Comparison of ENCODE assay signal across 1 cellular context in the genomic region with DNA sequence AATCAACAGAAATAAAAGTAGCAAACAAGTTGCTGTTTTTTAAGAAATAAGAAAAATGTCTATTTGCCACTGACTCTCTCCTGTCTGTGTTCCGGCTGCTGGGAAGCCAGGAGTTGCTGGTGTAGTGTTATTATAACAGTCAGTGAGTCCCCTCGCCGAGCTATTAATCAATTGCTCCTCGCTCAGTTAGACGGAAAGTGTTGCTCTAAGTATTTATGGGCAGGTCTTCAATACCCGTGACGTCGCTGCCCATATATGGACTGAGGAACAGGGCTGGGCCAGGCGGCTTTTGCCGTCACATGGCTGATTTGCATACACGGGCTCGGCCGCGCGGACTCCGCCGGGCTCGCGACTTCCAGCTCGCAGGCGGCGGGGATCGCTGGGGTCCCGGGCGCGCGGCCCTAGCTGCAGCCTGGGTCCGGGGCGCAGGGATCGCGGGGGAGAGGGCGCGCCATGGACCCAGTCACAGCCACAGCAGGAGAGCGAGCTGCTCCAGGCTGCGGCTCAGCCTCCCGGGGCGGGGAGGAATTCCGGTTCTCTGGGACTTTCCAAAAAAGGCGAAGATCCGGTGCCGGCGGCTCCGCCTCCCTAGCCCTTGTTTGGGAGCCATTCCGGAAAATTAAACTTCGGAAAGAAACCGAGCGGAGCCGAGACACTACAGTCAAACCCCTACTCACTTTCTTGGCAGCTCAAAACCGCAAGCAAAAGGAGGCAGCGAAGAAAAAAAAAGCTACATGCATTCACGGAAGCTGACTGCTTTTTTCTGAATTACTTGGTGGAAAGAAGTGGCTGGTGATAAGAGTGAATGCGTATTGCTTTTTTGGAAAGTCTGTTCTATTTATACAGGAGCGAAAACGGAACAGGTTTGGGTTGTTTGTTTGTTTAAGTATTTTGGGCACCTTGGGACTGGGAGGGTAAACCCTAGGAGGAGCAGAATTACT.
A peak's percentile ranks its signal among the peaks of the same experiment; 100 is the strongest.
TF ChIP-seq lines count a peak whose summit lies in the region.

A gene (minus strand): TSS at position 188 of the 941 bp plus-strand sequence. CDS start 337 bp downstream, outside the sequence.

TF ChIP-seq in HepG2, 621 proteins besides CTCF, POLR2A, EP300 and RAD21 (continued from another document and continues in another):
- TF ChIP-seq, protein P1, sequence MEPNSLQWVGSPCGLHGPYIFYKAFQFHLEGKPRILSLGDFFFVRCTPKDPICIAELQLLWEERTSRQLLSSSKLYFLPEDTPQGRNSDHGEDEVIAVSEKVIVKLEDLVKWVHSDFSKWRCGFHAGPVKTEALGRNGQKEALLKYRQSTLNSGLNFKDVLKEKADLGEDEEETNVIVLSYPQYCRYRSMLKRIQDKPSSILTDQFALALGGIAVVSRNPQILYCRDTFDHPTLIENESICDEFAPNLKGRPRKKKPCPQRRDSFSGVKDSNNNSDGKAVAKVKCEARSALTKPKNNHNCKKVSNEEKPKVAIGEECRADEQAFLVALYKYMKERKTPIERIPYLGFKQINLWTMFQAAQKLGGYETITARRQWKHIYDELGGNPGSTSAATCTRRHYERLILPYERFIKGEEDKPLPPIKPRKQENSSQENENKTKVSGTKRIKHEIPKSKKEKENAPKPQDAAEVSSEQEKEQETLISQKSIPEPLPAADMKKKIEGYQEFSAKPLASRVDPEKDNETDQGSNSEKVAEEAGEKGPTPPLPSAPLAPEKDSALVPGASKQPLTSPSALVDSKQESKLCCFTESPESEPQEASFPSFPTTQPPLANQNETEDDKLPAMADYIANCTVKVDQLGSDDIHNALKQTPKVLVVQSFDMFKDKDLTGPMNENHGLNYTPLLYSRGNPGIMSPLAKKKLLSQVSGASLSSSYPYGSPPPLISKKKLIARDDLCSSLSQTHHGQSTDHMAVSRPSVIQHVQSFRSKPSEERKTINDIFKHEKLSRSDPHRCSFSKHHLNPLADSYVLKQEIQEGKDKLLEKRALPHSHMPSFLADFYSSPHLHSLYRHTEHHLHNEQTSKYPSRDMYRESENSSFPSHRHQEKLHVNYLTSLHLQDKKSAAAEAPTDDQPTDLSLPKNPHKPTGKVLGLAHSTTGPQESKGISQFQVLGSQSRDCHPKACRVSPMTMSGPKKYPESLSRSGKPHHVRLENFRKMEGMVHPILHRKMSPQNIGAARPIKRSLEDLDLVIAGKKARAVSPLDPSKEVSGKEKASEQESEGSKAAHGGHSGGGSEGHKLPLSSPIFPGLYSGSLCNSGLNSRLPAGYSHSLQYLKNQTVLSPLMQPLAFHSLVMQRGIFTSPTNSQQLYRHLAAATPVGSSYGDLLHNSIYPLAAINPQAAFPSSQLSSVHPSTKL (CRISPR knock-in tag; IDR thresholded peaks at IDR 0.05), result peak; percentile 22; the same call in 1 of the 2 replicates
- TF ChIP-seq, protein P2, sequence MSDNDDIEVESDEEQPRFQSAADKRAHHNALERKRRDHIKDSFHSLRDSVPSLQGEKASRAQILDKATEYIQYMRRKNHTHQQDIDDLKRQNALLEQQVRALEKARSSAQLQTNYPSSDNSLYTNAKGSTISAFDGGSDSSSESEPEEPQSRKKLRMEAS (IDR thresholded peaks at IDR 0.05), result peak; percentile 27; the same call in 1 of the 2 replicates
- peak; percentile 59 for TF ChIP-seq HDAC1 (CRISPR knock-in tag; IDR thresholded peaks at IDR 0.05)
- TF ChIP-seq ZSCAN9 (CRISPR knock-in tag; IDR thresholded peaks at IDR 0.05; ENCODE audit: borderline replicate concordance), result peak; percentile 24; the same call in 1 of the 2 replicates
- TF ChIP-seq CREM (IDR thresholded peaks at IDR 0.05), result peak; percentile 67
- TF ChIP-seq CREM (CRISPR knock-in tag; IDR thresholded peaks at IDR 0.05), result no peak
- TF ChIP-seq, protein P3, sequence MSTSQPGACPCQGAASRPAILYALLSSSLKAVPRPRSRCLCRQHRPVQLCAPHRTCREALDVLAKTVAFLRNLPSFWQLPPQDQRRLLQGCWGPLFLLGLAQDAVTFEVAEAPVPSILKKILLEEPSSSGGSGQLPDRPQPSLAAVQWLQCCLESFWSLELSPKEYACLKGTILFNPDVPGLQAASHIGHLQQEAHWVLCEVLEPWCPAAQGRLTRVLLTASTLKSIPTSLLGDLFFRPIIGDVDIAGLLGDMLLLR (CRISPR knock-in tag; IDR thresholded peaks at IDR 0.05), result no peak
- no peak for TF ChIP-seq ZNF557 (CRISPR knock-in tag; IDR thresholded peaks at IDR 0.05)
- no peak for TF ChIP-seq GABPA (IDR thresholded peaks at IDR 0.05; ENCODE audit: low read depth, low read length)
- TF ChIP-seq GABPA (CRISPR knock-in tag; IDR thresholded peaks at IDR 0.05; ENCODE audit: low read depth), result peak; percentile 39; the same call in 1 of the 2 replicates
- TF ChIP-seq, protein P4, sequence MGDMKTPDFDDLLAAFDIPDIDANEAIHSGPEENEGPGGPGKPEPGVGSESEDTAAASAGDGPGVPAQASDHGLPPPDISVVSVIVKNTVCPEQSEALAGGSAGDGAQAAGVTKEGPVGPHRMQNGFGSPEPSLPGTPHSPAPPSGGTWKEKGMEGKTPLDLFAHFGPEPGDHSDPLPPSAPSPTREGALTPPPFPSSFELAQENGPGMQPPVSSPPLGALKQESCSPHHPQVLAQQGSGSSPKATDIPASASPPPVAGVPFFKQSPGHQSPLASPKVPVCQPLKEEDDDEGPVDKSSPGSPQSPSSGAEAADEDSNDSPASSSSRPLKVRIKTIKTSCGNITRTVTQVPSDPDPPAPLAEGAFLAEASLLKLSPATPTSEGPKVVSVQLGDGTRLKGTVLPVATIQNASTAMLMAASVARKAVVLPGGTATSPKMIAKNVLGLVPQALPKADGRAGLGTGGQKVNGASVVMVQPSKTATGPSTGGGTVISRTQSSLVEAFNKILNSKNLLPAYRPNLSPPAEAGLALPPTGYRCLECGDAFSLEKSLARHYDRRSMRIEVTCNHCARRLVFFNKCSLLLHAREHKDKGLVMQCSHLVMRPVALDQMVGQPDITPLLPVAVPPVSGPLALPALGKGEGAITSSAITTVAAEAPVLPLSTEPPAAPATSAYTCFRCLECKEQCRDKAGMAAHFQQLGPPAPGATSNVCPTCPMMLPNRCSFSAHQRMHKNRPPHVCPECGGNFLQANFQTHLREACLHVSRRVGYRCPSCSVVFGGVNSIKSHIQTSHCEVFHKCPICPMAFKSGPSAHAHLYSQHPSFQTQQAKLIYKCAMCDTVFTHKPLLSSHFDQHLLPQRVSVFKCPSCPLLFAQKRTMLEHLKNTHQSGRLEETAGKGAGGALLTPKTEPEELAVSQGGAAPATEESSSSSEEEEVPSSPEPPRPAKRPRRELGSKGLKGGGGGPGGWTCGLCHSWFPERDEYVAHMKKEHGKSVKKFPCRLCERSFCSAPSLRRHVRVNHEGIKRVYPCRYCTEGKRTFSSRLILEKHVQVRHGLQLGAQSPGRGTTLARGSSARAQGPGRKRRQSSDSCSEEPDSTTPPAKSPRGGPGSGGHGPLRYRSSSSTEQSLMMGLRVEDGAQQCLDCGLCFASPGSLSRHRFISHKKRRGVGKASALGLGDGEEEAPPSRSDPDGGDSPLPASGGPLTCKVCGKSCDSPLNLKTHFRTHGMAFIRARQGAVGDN (CRISPR knock-in tag; IDR thresholded peaks at IDR 0.05), result peak; percentile 22; the same call in 1 of the 2 replicates
- peak; percentile 33; the same call in 1 of the 2 replicates for TF ChIP-seq NFKBIZ (CRISPR knock-in tag; IDR thresholded peaks at IDR 0.05)
- 0 out of 2 replicates have a peak, but pooled peaks have one; percentile 13 for TF ChIP-seq ELF1 (CRISPR knock-in tag; IDR thresholded peaks at IDR 0.05)
- TF ChIP-seq, protein P5, sequence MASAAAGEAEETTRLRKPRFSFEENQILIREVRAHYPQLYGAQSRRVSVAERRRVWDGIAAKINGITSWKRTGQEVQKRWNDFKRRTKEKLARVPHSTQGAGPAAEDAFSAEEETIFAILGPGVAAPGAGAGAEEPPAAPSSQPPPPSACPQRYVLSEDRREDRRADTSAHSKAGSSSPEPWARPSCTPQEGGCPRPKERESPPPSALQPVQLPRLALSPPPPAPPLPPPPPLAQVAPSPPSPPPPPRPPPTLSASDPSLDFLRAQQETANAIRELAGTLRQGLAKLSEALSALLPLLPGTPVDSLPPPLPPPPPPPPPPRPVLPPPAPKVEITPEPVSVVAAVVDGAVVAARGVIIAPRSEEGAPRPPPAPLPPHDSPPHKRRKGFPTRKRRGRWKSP (CRISPR knock-in tag; IDR thresholded peaks at IDR 0.05), result no peak
- TF ChIP-seq PHF21A (CRISPR knock-in tag; IDR thresholded peaks at IDR 0.05), result 0 out of 2 replicates have a peak, but pooled peaks have one; percentile 8
- TF ChIP-seq KDM5B (CRISPR knock-in tag; IDR thresholded peaks at IDR 0.05; ENCODE audit: borderline replicate concordance), result 0 out of 2 replicates have a peak, but pooled peaks have one; percentile 18
- 0 out of 2 replicates have a peak, but pooled peaks have one; percentile 46 for TF ChIP-seq TOPORS (CRISPR knock-in tag; IDR thresholded peaks at IDR 0.05)
- TF ChIP-seq BCL6 (CRISPR knock-in tag; IDR thresholded peaks at IDR 0.05), result peak; percentile 11; the same call in 1 of the 2 replicates
- no peak for TF ChIP-seq GFI1 (CRISPR knock-in tag; IDR thresholded peaks at IDR 0.05; ENCODE audit: borderline replicate concordance)
- peak; percentile 84 for TF ChIP-seq ZFP36 (IDR thresholded peaks at IDR 0.05; ENCODE audit: borderline replicate concordance, low read depth, low read length, partially characterized antibody)
- TF ChIP-seq SIN3A (IDR thresholded peaks at IDR 0.05; ENCODE audit: borderline replicate concordance, low read depth, low read length), result peak; percentile 50; the same call in 1 of the 2 replicates
- TF ChIP-seq PHF5A (CRISPR knock-in tag; IDR thresholded peaks at IDR 0.05; ENCODE audit: low read depth, unreplicated experiment), result no peak
- TF ChIP-seq, protein P6, sequence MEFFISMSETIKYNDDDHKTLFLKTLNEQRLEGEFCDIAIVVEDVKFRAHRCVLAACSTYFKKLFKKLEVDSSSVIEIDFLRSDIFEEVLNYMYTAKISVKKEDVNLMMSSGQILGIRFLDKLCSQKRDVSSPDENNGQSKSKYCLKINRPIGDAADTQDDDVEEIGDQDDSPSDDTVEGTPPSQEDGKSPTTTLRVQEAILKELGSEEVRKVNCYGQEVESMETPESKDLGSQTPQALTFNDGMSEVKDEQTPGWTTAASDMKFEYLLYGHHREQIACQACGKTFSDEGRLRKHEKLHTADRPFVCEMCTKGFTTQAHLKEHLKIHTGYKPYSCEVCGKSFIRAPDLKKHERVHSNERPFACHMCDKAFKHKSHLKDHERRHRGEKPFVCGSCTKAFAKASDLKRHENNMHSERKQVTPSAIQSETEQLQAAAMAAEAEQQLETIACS (CRISPR knock-in tag; IDR thresholded peaks at IDR 0.05), result peak; percentile 36; the same call in 1 of the 2 replicates
- TF ChIP-seq ZNF350 (CRISPR knock-in tag; IDR thresholded peaks at IDR 0.05; ENCODE audit: borderline replicate concordance, low read depth), result no peak
- TF ChIP-seq, protein P7, sequence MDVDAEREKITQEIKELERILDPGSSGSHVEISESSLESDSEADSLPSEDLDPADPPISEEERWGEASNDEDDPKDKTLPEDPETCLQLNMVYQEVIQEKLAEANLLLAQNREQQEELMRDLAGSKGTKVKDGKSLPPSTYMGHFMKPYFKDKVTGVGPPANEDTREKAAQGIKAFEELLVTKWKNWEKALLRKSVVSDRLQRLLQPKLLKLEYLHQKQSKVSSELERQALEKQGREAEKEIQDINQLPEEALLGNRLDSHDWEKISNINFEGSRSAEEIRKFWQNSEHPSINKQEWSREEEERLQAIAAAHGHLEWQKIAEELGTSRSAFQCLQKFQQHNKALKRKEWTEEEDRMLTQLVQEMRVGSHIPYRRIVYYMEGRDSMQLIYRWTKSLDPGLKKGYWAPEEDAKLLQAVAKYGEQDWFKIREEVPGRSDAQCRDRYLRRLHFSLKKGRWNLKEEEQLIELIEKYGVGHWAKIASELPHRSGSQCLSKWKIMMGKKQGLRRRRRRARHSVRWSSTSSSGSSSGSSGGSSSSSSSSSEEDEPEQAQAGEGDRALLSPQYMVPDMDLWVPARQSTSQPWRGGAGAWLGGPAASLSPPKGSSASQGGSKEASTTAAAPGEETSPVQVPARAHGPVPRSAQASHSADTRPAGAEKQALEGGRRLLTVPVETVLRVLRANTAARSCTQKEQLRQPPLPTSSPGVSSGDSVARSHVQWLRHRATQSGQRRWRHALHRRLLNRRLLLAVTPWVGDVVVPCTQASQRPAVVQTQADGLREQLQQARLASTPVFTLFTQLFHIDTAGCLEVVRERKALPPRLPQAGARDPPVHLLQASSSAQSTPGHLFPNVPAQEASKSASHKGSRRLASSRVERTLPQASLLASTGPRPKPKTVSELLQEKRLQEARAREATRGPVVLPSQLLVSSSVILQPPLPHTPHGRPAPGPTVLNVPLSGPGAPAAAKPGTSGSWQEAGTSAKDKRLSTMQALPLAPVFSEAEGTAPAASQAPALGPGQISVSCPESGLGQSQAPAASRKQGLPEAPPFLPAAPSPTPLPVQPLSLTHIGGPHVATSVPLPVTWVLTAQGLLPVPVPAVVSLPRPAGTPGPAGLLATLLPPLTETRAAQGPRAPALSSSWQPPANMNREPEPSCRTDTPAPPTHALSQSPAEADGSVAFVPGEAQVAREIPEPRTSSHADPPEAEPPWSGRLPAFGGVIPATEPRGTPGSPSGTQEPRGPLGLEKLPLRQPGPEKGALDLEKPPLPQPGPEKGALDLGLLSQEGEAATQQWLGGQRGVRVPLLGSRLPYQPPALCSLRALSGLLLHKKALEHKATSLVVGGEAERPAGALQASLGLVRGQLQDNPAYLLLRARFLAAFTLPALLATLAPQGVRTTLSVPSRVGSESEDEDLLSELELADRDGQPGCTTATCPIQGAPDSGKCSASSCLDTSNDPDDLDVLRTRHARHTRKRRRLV (CRISPR knock-in tag; IDR thresholded peaks at IDR 0.05), result 0 out of 2 replicates have a peak, but pooled peaks have one; percentile 26
- 0 out of 2 replicates have a peak, but pooled peaks have one; percentile 52 for TF ChIP-seq HOXA3 (CRISPR knock-in tag; IDR thresholded peaks at IDR 0.05)
- TF ChIP-seq ARNTL (CRISPR knock-in tag; IDR thresholded peaks at IDR 0.05), result peak; percentile 60
- no peak for TF ChIP-seq JUND (CRISPR knock-in tag; IDR thresholded peaks at IDR 0.05)
- no peak for TF ChIP-seq SP1 (IDR thresholded peaks at IDR 0.05)
- peak; percentile 12; the same call in 1 of the 2 replicates for TF ChIP-seq SP1 (CRISPR knock-in tag; IDR thresholded peaks at IDR 0.05)
- 0 out of 2 replicates have a peak, but pooled peaks have one; percentile 7 for TF ChIP-seq TBX2 (CRISPR knock-in tag; IDR thresholded peaks at IDR 0.05; ENCODE audit: borderline replicate concordance)
- TF ChIP-seq, protein P8, sequence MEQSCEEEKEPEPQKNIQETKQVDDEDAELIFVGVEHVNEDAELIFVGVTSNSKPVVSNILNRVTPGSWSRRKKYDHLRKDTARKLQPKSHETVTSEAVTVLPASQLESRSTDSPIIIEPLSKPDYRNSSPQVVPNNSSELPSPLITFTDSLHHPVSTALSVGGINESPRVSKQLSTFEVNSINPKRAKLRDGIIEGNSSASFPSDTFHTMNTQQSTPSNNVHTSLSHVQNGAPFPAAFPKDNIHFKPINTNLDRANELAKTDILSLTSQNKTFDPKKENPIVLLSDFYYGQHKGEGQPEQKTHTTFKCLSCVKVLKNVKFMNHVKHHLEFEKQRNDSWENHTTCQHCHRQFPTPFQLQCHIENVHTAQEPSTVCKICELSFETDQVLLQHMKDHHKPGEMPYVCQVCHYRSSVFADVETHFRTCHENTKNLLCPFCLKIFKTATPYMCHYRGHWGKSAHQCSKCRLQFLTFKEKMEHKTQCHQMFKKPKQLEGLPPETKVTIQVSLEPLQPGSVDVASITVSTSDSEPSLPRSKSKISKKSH (CRISPR knock-in tag; IDR thresholded peaks at IDR 0.05; ENCODE audit: borderline replicate concordance), result peak; percentile 22; the same call in 1 of the 2 replicates
- 0 out of 2 replicates have a peak, but pooled peaks have one; percentile 15 for TF ChIP-seq KDM2A (CRISPR knock-in tag; IDR thresholded peaks at IDR 0.05; ENCODE audit: borderline replicate concordance, low read depth)
- TF ChIP-seq, protein P9, sequence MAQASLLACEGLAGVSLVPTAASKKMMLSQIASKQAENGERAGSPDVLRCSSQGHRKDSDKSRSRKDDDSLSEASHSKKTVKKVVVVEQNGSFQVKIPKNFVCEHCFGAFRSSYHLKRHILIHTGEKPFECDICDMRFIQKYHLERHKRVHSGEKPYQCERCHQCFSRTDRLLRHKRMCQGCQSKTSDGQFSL (CRISPR knock-in tag; IDR thresholded peaks at IDR 0.05), result no peak
